Comparison of ENCODE assay signal across 9 cellular contexts in genomic region chr7:143305423-143306070, GRCh38. TPM values are rescaled to one million over a fixed set of nuclear protein-coding genes. Genes with fewer than 3 reads are reported as not detected.
DNase-seq lines count a peak whose midpoint lies in the region; ATAC-seq and TF ChIP-seq lines count a peak whose summit lies in the region.
"Had no signal": no experiment of that assay in that cellular context is flagged by ENCODE, and none has a peak within 500 bp of the region (broad histone marks: within the 10 kb centered on the region; RNA-seq: fewer than 3 reads in every experiment).

No MANE protein-coding gene starts in this region.

- intact Hi-C loops in natural killer cell (cut with micrococcal nuclease) = loop anchor here (2.0 kb wide), 1 partner anchor 65 kb away; no protein-coding TSS in a partner anchor

- peaks cover 36% of the 10 kb centered on the region for H3K36me3 Mint-ChIP-seq in natural killer cell

- H3K27ac Mint-ChIP-seq in natural killer cell = peak overlapping the region in 1 of 2 donors; percentile 2
- H3K27ac Mint-ChIP-seq in stimulated activated naive CD8-positive, alpha-beta T cell treated with anti-CD3 and anti-CD28 coated beads, Interleukin-15, amount 100 ng/mL, for 72 hours = peak overlapping the region in 1 of 2 donors; percentile 42

- H3K9me3 Mint-ChIP-seq in natural killer cell = no peaks in the 10 kb centered on the region
- H3K9me3 Mint-ChIP-seq in stimulated activated naive CD8-positive, alpha-beta T cell treated with anti-CD3 and anti-CD28 coated beads, Interleukin-15, amount 100 ng/mL, for 72 hours = no peaks in the 10 kb centered on the region

- no peaks in the 10 kb centered on the region for H3K27me3 Mint-ChIP-seq in natural killer cell (ENCODE audit: low read depth in 2 of 2)
- no peaks in the 10 kb centered on the region for H3K27me3 Mint-ChIP-seq in stimulated activated naive CD8-positive, alpha-beta T cell treated with anti-CD3 and anti-CD28 coated beads, Interleukin-15, amount 100 ng/mL, for 72 hours

- TF ChIP-seq CTCF in epithelial cell of esophagus (IDR thresholded peaks at IDR 0.05; ENCODE audit: insufficient read depth, low read depth, low read length, missing control alignments) (peak; percentile 78), natural killer cell (IDR thresholded peaks at IDR 0.05) (peak; percentile 46)

- ATAC-seq in natural killer cell (peak; percentile 58 to 69 (median 66)), GM21367 (IDR thresholded peaks at IDR 0.05; ENCODE audit: unreplicated experiment) (no peak)
- ATAC-seq in stimulated activated naive CD8-positive, alpha-beta T cell treated with anti-CD3 and anti-CD28 coated beads, Interleukin-15, amount 100 ng/mL, for 72 hours = peak; percentile 85

- peak; percentile 11 for DNase-seq in NCI-H1092 treated with DMSO at 0.1 percent for 48 hours (lab: John Stamatoyannopoulos, UW)
- DNase-seq in NCI-H1092 (lab: John Stamatoyannopoulos, UW) = no peak
- DNase-seq in NCI-H82 (lab: John Stamatoyannopoulos, UW) = peak; percentile 60
- peak; percentile 73 for DNase-seq in activated T-cell treated with anti-CD3 and anti-CD28 coated beads for 1 hour (ENCODE audit: low read depth)
- DNase-seq in epithelial cell of esophagus (ENCODE audit: low read depth) = peak; percentile 71
- peak; percentile 39 for DNase-seq in natural killer cell
- peak; percentile 57 to 69 for DNase-seq in stimulated activated naive CD8-positive, alpha-beta T cell treated with anti-CD3 and anti-CD28 coated beads, Interleukin-15, amount 100 ng/mL, for 72 hours

- H3K4me1 Mint-ChIP-seq in natural killer cell = peaks cover 16 to 26% of the 10 kb centered on the region in 2 donors
- H3K4me1 Mint-ChIP-seq in stimulated activated naive CD8-positive, alpha-beta T cell treated with anti-CD3 and anti-CD28 coated beads, Interleukin-15, amount 100 ng/mL, for 72 hours = peaks cover 52% of the 10 kb centered on the region

- no peak overlapping the region for H3K4me3 ChIP-seq in epithelial cell of esophagus (ENCODE audit: low read length)

- no peak overlapping the region for H3K4me3 Mint-ChIP-seq in natural killer cell
- H3K4me3 Mint-ChIP-seq in stimulated activated naive CD8-positive, alpha-beta T cell treated with anti-CD3 and anti-CD28 coated beads, Interleukin-15, amount 100 ng/mL, for 72 hours = no peak overlapping the region

RNA-seq across cellular contexts. Expression of gene CLCN1, which starts 10.4 kb away (rescaled TPM):
- total RNA-seq in natural killer cell = under 1 TPM in 2 of 3 donors, not detected in 1; 0.16 to 0.19 TPM
- total RNA-seq: glomerular endothelial cell had no signal

RNA-seq across cellular contexts. Expression of gene CASP2, which starts 17.4 kb away (rescaled TPM):
- total RNA-seq in natural killer cell = 10 to 100 TPM; 36.7 to 60.5 (median 54.7) TPM

RNA-seq across cellular contexts. Expression of gene TMEM139, which starts 20.8 kb away (rescaled TPM):
- total RNA-seq in natural killer cell = not detected

RNA-seq across cellular contexts. Expression of gene GSTK1, which starts 42.3 kb away (rescaled TPM):
- 100 to 1,000 TPM; 159 to 215 (median 181) TPM for total RNA-seq in natural killer cell

RNA-seq across cellular contexts. Expression of gene FAM131B, which starts 57.0 kb away (rescaled TPM):
- 1 to 10 TPM; 2.3 to 2.8 (median 2.5) TPM for total RNA-seq in natural killer cell
